14 cellular contexts compared by ENCODE assay signal in the genomic region with DNA sequence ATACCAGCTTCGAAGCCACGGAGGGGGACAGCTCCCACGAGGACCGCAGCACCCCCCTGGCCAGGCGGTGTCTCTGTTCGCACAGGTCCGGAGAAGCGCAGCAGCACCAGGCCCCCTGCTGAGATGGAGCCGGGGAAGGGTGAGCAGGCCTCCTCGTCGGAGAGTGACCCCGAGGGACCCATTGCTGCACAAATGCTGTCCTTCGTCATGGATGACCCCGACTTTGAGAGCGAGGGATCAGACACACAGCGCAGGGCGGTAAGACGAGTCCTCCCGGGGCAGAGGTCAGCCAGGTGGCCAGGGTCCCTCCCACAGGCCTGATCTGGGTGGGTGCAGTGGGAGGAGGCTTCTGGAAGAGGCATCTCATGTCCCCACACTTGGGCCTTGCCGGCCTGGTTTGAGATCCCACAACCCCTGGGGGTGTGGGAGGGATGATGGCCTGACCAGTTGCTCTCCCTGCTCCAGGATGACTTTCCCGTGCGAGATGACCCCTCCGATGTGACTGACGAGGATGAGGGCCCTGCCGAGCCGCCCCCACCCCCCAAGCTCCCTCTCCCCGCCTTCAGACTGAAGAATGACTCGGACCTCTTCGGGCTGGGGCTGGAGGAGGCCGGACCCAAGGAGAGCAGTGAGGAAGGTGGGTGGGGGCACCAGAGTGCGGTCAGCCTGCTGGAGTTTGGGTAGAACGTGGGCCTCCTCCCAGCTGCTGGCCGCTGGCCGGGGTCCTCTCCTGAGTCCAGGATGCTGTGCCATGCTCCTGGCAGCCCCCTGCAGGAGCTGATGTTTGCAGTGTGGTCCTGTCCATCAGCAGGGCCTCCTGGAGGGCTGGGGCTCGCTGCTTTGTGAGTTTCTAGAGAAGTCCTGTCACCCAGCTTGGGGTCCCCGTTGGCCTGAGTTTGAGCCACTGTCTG. TPM values are rescaled to one million over a fixed set of nuclear protein-coding genes. Genes with fewer than 3 reads are reported as not detected.
DNase-seq lines count a peak whose midpoint lies in the region; ATAC-seq, FAIRE-seq and TF ChIP-seq lines count a peak whose summit lies in the region.
"Had no signal": no experiment of that assay in that cellular context is flagged by ENCODE, and none has a peak within 500 bp of the region (broad histone marks: within the 10 kb centered on the region; RNA-seq: fewer than 3 reads in every experiment).

No MANE protein-coding gene starts in this region.

- TF ChIP-seq POLR2A in spleen (IDR thresholded peaks at IDR 0.05): no peak

- no peak overlapping the region for H3K9ac ChIP-seq in HUES48 (ENCODE audit: low read depth, low read length)

- peak overlapping the region; percentile 13 for H3K4me3 Mint-ChIP-seq in activated T-helper 17 cell treated with anti-CD3 and anti-CD28 coated beads, Interleukin-2, amount 50 U/mL, for 72 hours
- H3K4me3 Mint-ChIP-seq in stimulated activated naive CD8-positive, alpha-beta T cell treated with anti-CD3 and anti-CD28 coated beads, Interleukin-15, amount 100 ng/mL, for 72 hours: no peak overlapping the region
- H3K4me3 Mint-ChIP-seq: activated T-cell treated with anti-CD3 and anti-CD28 coated beads, Interleukin-2, amount 50 U/mL, for 24 hours had no signal

- TF ChIP-seq CTCF in pancreas (IDR thresholded peaks at IDR 0.05) (no peak), spleen (IDR thresholded peaks at IDR 0.05 in 8 of 11, conservative IDR thresholded peaks at IDR 0.05 in 3 of 11) (no peak)

- no peaks in the 10 kb centered on the region for H3K9me3 ChIP-seq in HUES48 (ENCODE audit: control insufficient read depth, insufficient read depth, low read length)
- H3K9me3 ChIP-seq in pancreas: no peaks in the 10 kb centered on the region
- H3K9me3 ChIP-seq in spleen: no peaks in the 10 kb centered on the region

- no peaks in the 10 kb centered on the region for H3K27me3 Mint-ChIP-seq in activated T-helper 17 cell treated with anti-CD3 and anti-CD28 coated beads, Interleukin-2, amount 50 U/mL, for 72 hours
- H3K27me3 Mint-ChIP-seq in stimulated activated naive CD8-positive, alpha-beta T cell treated with anti-CD3 and anti-CD28 coated beads, Interleukin-15, amount 100 ng/mL, for 72 hours: peaks cover 9% of the 10 kb centered on the region

- intact Hi-C loops in pancreas (cut with DNase I): loop anchor here in 2 of 3 donors (10.0 kb wide), 2 partner anchors 45 to 105 kb away; a partner anchor contains a TSS
- intact Hi-C loops in spleen (cut with DNase I; ENCODE audit: low total_unique reads): loop anchor here (10.0 kb wide), 1 partner anchor 105 kb away; a partner anchor contains a TSS

- no peaks in the 10 kb centered on the region for H3K27me3 ChIP-seq in HUES48 (ENCODE audit: control insufficient read depth, insufficient read depth, low read length)
- no peaks in the 10 kb centered on the region for H3K27me3 ChIP-seq in pancreas
- peaks cover 0 to 16% (median 9%) of the 10 kb centered on the region in 7 donors for H3K27me3 ChIP-seq in spleen (replicated peaks in 1 of 7)

- H3K27ac Mint-ChIP-seq in activated T-helper 17 cell treated with anti-CD3 and anti-CD28 coated beads, Interleukin-2, amount 50 U/mL, for 72 hours: no peak overlapping the region
- H3K27ac Mint-ChIP-seq in stimulated activated naive CD8-positive, alpha-beta T cell treated with anti-CD3 and anti-CD28 coated beads, Interleukin-15, amount 100 ng/mL, for 72 hours: peak overlapping the region in 1 of 2 donors; percentile 34

- 87 to 89% methylated on average over 36 of the region's 36 CpGs for WGBS in pancreas, 2 donors
- 90 to 94% (median 92%) methylated on average over 29 to 36 of the region's 36 CpGs for WGBS in spleen, 5 donors

- no peak for ATAC-seq in activated T-helper 17 cell treated with anti-CD3 and anti-CD28 coated beads, Interleukin-2, amount 50 U/mL, for 72 hours (replicated peaks)
- ATAC-seq in pancreas: no peak
- no peak for ATAC-seq in stimulated activated naive CD8-positive, alpha-beta T cell treated with anti-CD3 and anti-CD28 coated beads, Interleukin-15, amount 100 ng/mL, for 72 hours

- DNase-seq in pancreas (peak in 4 of 6 donors; percentile 13 to 79 (median 34)), spleen (no peak)
- DNase-seq in stimulated activated naive CD8-positive, alpha-beta T cell treated with anti-CD3 and anti-CD28 coated beads, Interleukin-15, amount 100 ng/mL, for 72 hours: no peak
- DNase-seq in activated T-cell treated with anti-CD3 and anti-CD28 coated beads, Interleukin-2, amount 50 U/mL, for 48 hours: no peak
- DNase-seq: activated CD4-positive, alpha-beta T cell treated with anti-CD3 and anti-CD28 coated beads for 4 hours; activated T-cell treated with anti-CD3 and anti-CD28 coated beads, Interleukin-2, amount 50 U/mL, for 24 hours; aorta; dermis blood vessel endothelial cell; NCI-H1930; NCI-H526 treated with DMSO at 0.1 percent for 48 hours; T-helper 2 cell had no signal

- no peaks in the 10 kb centered on the region for H3K9me3 Mint-ChIP-seq in activated T-helper 17 cell treated with anti-CD3 and anti-CD28 coated beads, Interleukin-2, amount 50 U/mL, for 72 hours
- H3K9me3 Mint-ChIP-seq in stimulated activated naive CD8-positive, alpha-beta T cell treated with anti-CD3 and anti-CD28 coated beads, Interleukin-15, amount 100 ng/mL, for 72 hours: no peaks in the 10 kb centered on the region
- H3K9me3 Mint-ChIP-seq: activated T-cell treated with anti-CD3 and anti-CD28 coated beads, Interleukin-2, amount 50 U/mL, for 24 hours; CD4-positive, alpha-beta memory T cell had no signal

- peaks cover 7% of the 10 kb centered on the region for H3K36me3 Mint-ChIP-seq in activated T-helper 17 cell treated with anti-CD3 and anti-CD28 coated beads, Interleukin-2, amount 50 U/mL, for 72 hours (ENCODE audit: low read depth)

- H3K27ac ChIP-seq in HUES48 (ENCODE audit: low read depth, low read length) (peak overlapping the region; percentile 36), pancreas (peak overlapping the region in 1 of 4 donors; percentile 79), spleen (peak overlapping the region in 4 of 8 donors; percentile 8 to 90 (median 63))

- H3K4me1 ChIP-seq in HUES48 (ENCODE audit: control insufficient read depth, insufficient read depth, low read length): peaks cover 15% of the 10 kb centered on the region
- H3K4me1 ChIP-seq in pancreas: peaks cover 21 to 29% (median 26%) of the 10 kb centered on the region in 3 donors
- peaks cover 27 to 53% (median 45%) of the 10 kb centered on the region in 6 donors for H3K4me1 ChIP-seq in spleen

- H3K36me3 ChIP-seq in HUES48 (ENCODE audit: control insufficient read depth, insufficient read depth, low read length) (peaks cover 12% of the 10 kb centered on the region), pancreas (peaks cover 0 to 12% (median 0%) of the 10 kb centered on the region in 3 donors), spleen (peaks cover 0 to 66% (median 37%) of the 10 kb centered on the region in 6 donors)

- H3K4me3 ChIP-seq in HUES48 (ENCODE audit: low read depth, low read length) (no peak overlapping the region), pancreas (no peak overlapping the region), spleen (no peak overlapping the region)

- H3K4me1 Mint-ChIP-seq in activated T-helper 17 cell treated with anti-CD3 and anti-CD28 coated beads, Interleukin-2, amount 50 U/mL, for 72 hours: no peaks in the 10 kb centered on the region
- peaks cover 32% of the 10 kb centered on the region for H3K4me1 Mint-ChIP-seq in stimulated activated naive CD8-positive, alpha-beta T cell treated with anti-CD3 and anti-CD28 coated beads, Interleukin-15, amount 100 ng/mL, for 72 hours

- FAIRE-seq in pancreas (lab: Jason Lieb, UNC): no peak

RNA-seq across cellular contexts. Expression of a gene that starts 2.8 kb away (rescaled TPM):
- total RNA-seq in activated T-helper 17 cell treated with anti-CD3 and anti-CD28 coated beads, Interleukin-2, amount 50 U/mL, for 72 hours: 10 to 100 TPM in 1 of 2 donors, 1 to 10 TPM in 1; 4.3 to 12.9 TPM
- total RNA-seq in pancreas: 1 to 10 TPM; 2.9 to 5.5 (median 4.2) TPM
- 10 to 100 TPM in 1 of 2 donors, 1 to 10 TPM in 1; 9.0 to 11.7 TPM for polyA plus RNA-seq in pancreas
- total RNA-seq in spleen: 10 to 100 TPM in 1 of 7 donors, 1 to 10 TPM in 6; 3.3 to 13.1 (median 6.3) TPM
- polyA plus RNA-seq in spleen: 1 to 10 TPM in 2 of 3 donors, under 1 TPM in 1; 0.91 to 3.9 (median 1.0) TPM

RNA-seq across cellular contexts. Expression of a gene that starts 9.7 kb away (rescaled TPM):
- total RNA-seq in activated T-helper 17 cell treated with anti-CD3 and anti-CD28 coated beads, Interleukin-2, amount 50 U/mL, for 72 hours: 100 to 1,000 TPM; 138 to 194 TPM
- total RNA-seq in pancreas (10 to 100 TPM; 75.2 to 95.5 (median 79.0) TPM), spleen (10 to 100 TPM; 32.3 to 71.0 (median 63.3) TPM)
- polyA plus RNA-seq in pancreas (100 to 1,000 TPM; 180 to 189 TPM), spleen (100 to 1,000 TPM in 2 of 3 donors, 10 to 100 TPM in 1; 95.9 to 117 (median 106) TPM)

RNA-seq across cellular contexts. Expression of a gene that starts 12.7 kb away (rescaled TPM):
- total RNA-seq in activated T-helper 17 cell treated with anti-CD3 and anti-CD28 coated beads, Interleukin-2, amount 50 U/mL, for 72 hours: 10 to 100 TPM; 18.6 to 27.4 TPM
- total RNA-seq in pancreas (10 to 100 TPM in 1 of 6 donors, 1 to 10 TPM in 5; 3.0 to 13.3 (median 4.8) TPM), spleen (10 to 100 TPM in 5 of 7 donors, 1 to 10 TPM in 2; 5.4 to 20.8 (median 11.3) TPM)
- polyA plus RNA-seq in pancreas (10 to 100 TPM; 28.7 to 38.6 TPM), spleen (10 to 100 TPM in 2 of 3 donors, 1 to 10 TPM in 1; 4.9 to 32.0 (median 12.7) TPM)
- polyA plus RNA-seq: CD4-positive, alpha-beta memory T cell had no signal

RNA-seq across cellular contexts. Expression of a gene that starts 26.6 kb away (rescaled TPM):
- 100 to 1,000 TPM; 221 to 265 TPM for total RNA-seq in activated T-helper 17 cell treated with anti-CD3 and anti-CD28 coated beads, Interleukin-2, amount 50 U/mL, for 72 hours
- total RNA-seq in pancreas: 100 to 1,000 TPM; 230 to 422 (median 268) TPM
- 100 to 1,000 TPM; 443 to 612 TPM for polyA plus RNA-seq in pancreas
- 100 to 1,000 TPM; 184 to 241 (median 225) TPM for total RNA-seq in spleen
- 100 to 1,000 TPM; 347 to 462 (median 441) TPM for polyA plus RNA-seq in spleen

RNA-seq across cellular contexts. Expression of a gene that starts 31.7 kb away (rescaled TPM):
- total RNA-seq in activated T-helper 17 cell treated with anti-CD3 and anti-CD28 coated beads, Interleukin-2, amount 50 U/mL, for 72 hours: 100 to 1,000 TPM in 1 of 2 donors, 10 to 100 TPM in 1; 51.5 to 108 TPM
- total RNA-seq in pancreas (10 to 100 TPM; 50.7 to 76.5 (median 60.4) TPM), spleen (10 to 100 TPM; 47.9 to 68.2 (median 58.2) TPM)
- polyA plus RNA-seq in pancreas (100 to 1,000 TPM in 1 of 2 donors, 10 to 100 TPM in 1; 98.0 to 119 TPM), spleen (10 to 100 TPM; 32.7 to 70.0 (median 38.3) TPM)

Comparison
In these comparisons a context has a peak if more than half of its experiments do, and no peak if none do; other contexts are left out.
1. DNase-seq: peak in pancreas (4 of 6); none in stimulated activated naive CD8-positive, alpha-beta T cell treated with anti-CD3 and anti-CD28 coated beads, Interleukin-15, amount 100 ng/mL, for 72 hours (0 of 2), activated T-cell treated with anti-CD3 and anti-CD28 coated beads, Interleukin-2, amount 50 U/mL, for 48 hours (0 of 2) and spleen (single experiment).